In the genomic region with DNA sequence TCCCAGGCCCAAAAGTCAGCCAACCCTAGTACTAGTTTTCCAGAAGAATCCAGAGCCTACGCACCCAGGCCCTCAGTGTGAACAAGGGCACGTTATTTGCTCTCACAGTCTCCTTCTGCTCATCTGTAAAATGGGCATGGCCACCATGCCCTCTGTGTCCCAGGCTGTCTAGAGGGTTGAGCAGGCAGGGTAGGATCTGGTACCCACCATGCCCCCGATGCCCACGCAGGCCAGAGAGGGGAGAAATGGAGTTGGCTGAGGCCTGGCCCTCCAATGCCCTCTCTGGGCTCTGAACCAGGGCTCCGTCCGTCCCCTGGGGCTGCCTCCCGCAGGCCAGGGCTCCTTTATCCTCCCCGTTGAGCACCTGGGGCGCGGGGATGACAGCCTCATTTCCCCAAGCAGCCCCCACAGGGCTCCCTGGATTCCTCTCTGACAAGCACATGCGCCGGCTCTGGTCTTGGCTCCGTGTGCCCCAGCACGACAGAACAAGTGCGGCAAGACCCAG, we compare ENCODE assay signal across 8 cellular contexts. TPM values are rescaled to one million over a fixed set of nuclear protein-coding genes. Genes with fewer than 3 reads are reported as not detected.
DNase-seq lines count a peak whose midpoint lies in the region; ATAC-seq and TF ChIP-seq lines count a peak whose summit lies in the region.

No MANE protein-coding gene starts in this region.

- H3K27me3 Mint-ChIP-seq in Calu3 (ENCODE audit: unreplicated experiment) = peaks cover 76% of the 10 kb centered on the region

- H3K36me3 ChIP-seq in gastrocnemius medialis = no peaks in the 10 kb centered on the region

- H3K9me3 Mint-ChIP-seq in Calu3 (ENCODE audit: low read depth, unreplicated experiment) = no peaks in the 10 kb centered on the region

- no TSS peak for BruUV-seq in Calu3 (replicated peaks; lab: Mats Ljungman, UMichigan)

- CTCF ChIA-PET in Calu3 (lab: Charles Lee) = no interaction called here

- no peaks in the 10 kb centered on the region for H3K27me3 ChIP-seq in gastrocnemius medialis

- H3K9me3 ChIP-seq in gastrocnemius medialis = no peaks in the 10 kb centered on the region

- in situ Hi-C loops in gastrocnemius medialis (cut with MboI; ENCODE audit: low sequenced_read_pairs in 4 of 4) = no loop called here

- H3K4me3 ChIP-seq in WI38 (ENCODE audit: low read depth, low read length) (peak overlapping the region; percentile 68), foreskin fibroblast (ENCODE audit: low read depth in 1 of 2, low read length in 2 of 2) (peak overlapping the region; percentile 69 to 70), gastrocnemius medialis (peak overlapping the region; percentile 80 to 96 (median 85))

- TF ChIP-seq POLR2A in gastrocnemius medialis (IDR thresholded peaks at IDR 0.05) = no peak

- TF ChIP-seq CTCF in Calu3 (IDR thresholded peaks at IDR 0.05; ENCODE audit: unreplicated experiment) (no peak), WI38 (IDR thresholded peaks at IDR 0.05; ENCODE audit: low read depth, low read length) (no peak), foreskin fibroblast (IDR thresholded peaks at IDR 0.05; ENCODE audit: low read depth, low read length) (no peak), gastrocnemius medialis (IDR thresholded peaks at IDR 0.05 in 4 of 5, conservative IDR thresholded peaks at IDR 0.05 in 1 of 5) (no peak)

- DNase-seq in Calu3 (no peak), foreskin fibroblast (no peak), gastrocnemius medialis (no peak), GM03348 (ENCODE audit: low spot score) (no peak)

- no peak overlapping the region for H3K27ac Mint-ChIP-seq in Calu3 (ENCODE audit: unreplicated experiment)

- no peaks in the 10 kb centered on the region for H3K4me1 Mint-ChIP-seq in Calu3 (ENCODE audit: low read depth, unreplicated experiment)

- peak overlapping the region; percentile 56 for H3K4me3 Mint-ChIP-seq in Calu3 (ENCODE audit: low read depth, unreplicated experiment)

- peak; percentile 13 to 28 for ATAC-seq in gastrocnemius medialis
- no peak for ATAC-seq in GM19463 (IDR thresholded peaks at IDR 0.05; ENCODE audit: unreplicated experiment)
- ATAC-seq in GM19324 (IDR thresholded peaks at IDR 0.05; ENCODE audit: low FRiP score, unreplicated experiment) = no peak
- no peak for ATAC-seq in HG02973 (IDR thresholded peaks at IDR 0.05; ENCODE audit: unreplicated experiment)

- H3K27ac ChIP-seq in gastrocnemius medialis = peak overlapping the region; percentile 93 to 99 (median 98)

- intact Hi-C loops in Calu3 (cut with micrococcal nuclease; ENCODE audit: unreplicated experiment) = no loop called here
- intact Hi-C loops in gastrocnemius medialis (cut with DNase I; ENCODE audit: low total_unique reads) = loop anchor here (2.0 kb wide), 2 partner anchors 39 to 91 kb away; a partner anchor contains a TSS

- peaks cover 10% of the 10 kb centered on the region for H3K36me3 Mint-ChIP-seq in Calu3 (ENCODE audit: insufficient read depth, unreplicated experiment)

- H3K4me1 ChIP-seq in gastrocnemius medialis = peaks cover 24 to 34% of the 10 kb centered on the region in 2 donors

RNA-seq across cellular contexts. Expression of a gene that starts 9.1 kb away (rescaled TPM):
- total RNA-seq in Calu3 (2022) (0.17 and 0.27 TPM in 2 replicates), gastrocnemius medialis (1 to 10 TPM; 2.5 to 8.4 (median 5.8) TPM)

Comparison
In these comparisons a context has a peak if more than half of its experiments do, and no peak if none do; other contexts are left out.
1. ATAC-seq: peak in gastrocnemius medialis (2 of 2); none in GM19463 (single experiment), GM19324 (single experiment) and HG02973 (single experiment).
2. Peak in every context shown above with its lines, with median percentiles within 50 percentile points of each other: H3K4me3 ChIP-seq.